21 cellular contexts compared by ENCODE assay signal in the genomic region with DNA sequence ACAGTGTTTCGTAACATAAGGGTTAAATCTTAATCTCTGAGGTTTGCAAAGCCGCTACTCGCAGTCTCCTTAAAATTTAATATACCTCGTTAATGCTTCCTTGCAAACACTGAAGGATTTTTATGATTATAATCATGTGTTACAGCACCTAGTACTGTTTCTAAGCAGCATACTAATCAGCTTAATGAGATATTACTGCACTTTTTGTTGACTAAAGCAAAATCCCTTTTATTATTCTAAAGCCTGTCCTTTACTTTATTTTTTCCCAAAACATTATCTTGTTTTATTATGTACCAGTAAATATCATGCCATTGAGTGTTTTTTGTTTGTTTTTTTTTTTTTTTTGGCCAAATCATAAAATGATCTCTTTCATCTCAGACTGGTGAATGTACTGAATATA.
DNase-seq lines count a peak whose midpoint lies in the region; ATAC-seq, FAIRE-seq and TF ChIP-seq lines count a peak whose summit lies in the region.
"Had no signal": no experiment of that assay in that cellular context is flagged by ENCODE, and none has a peak within 500 bp of the region (broad histone marks: within the 10 kb centered on the region; RNA-seq: fewer than 3 reads in every experiment).

No MANE protein-coding gene starts in this region.

- DNase-seq in A549 (ENCODE audit: low read depth in 1 of 2, low spot score in 1 of 2) (no peak), LNCaP clone FGC (ENCODE audit: low read depth) (peak; percentile 32), K562 (ENCODE audit: extremely low read depth in 1 of 4, low spot score in 3 of 4) (no peak), amniotic stem cell (lab: John Stamatoyannopoulos, UW) (no peak), NCI-H1092 (lab: John Stamatoyannopoulos, UW) (no peak)
- DNase-seq: ACHN; AML-193; BE2C; CD4-positive, alpha-beta T cell; CD8-positive, alpha-beta memory T cell; EL; GDM1; H9; HFFc6 had no signal

- no peak for TF ChIP-seq RAD21 in A549 (conservative IDR thresholded peaks at IDR 0.05 in 1 of 2, IDR thresholded peaks at IDR 0.05 in 1 of 2)
- TF ChIP-seq RAD21 in K562 (CRISPR knock-in tag; conservative IDR thresholded peaks at IDR 0.05 in 1 of 2, IDR thresholded peaks at IDR 0.05 in 1 of 2), result no peak

- in situ Hi-C loops in K562 (cut with MboI), result no loop called here

- peaks cover 21 to 48% of the 10 kb centered on the region in 2 experiments; a peak in 4 of 5 replicates for H3K27me3 ChIP-seq in K562 (ENCODE audit: control insufficient read depth in 2 of 2, insufficient read depth in 2 of 2, low read length in 2 of 2)
- H3K27me3 ChIP-seq: BE2C; BLaER1 treated with 17β-estradiol and CSF1 and Interleukin-3, amounts not matched to agents 10 nM and 100 nM had no signal

- no peak for ATAC-seq in A549
- no peak for ATAC-seq in K562
- no peak for ATAC-seq in HG03457 (IDR thresholded peaks at IDR 0.05; ENCODE audit: unreplicated experiment)
- ATAC-seq: GM12878, GM23338, HCT116 had no signal

- FAIRE-seq in A549 (lab: Jason Lieb, UNC) (peak; percentile 83), K562 (lab: Jason Lieb, UNC) (no peak)
- FAIRE-seq: A204.1, GM12878 had no signal

- TF ChIP-seq POLR2A in A549 (IDR thresholded peaks at IDR 0.05; ENCODE audit: low read length) (no peak), K562 (conservative IDR thresholded peaks at IDR 0.05) (no peak)

- no peaks in the 10 kb centered on the region for H3K36me3 ChIP-seq in K562 (ENCODE audit: control insufficient read depth, insufficient read depth, low read length)
- H3K36me3 ChIP-seq: BLaER1 treated with 17β-estradiol and CSF1 and Interleukin-3, amounts not matched to agents 10 nM and 100 nM had no signal

- H3K27ac ChIP-seq in A549, result no peak overlapping the region
- H3K27ac ChIP-seq in K562 (ENCODE audit: extremely low read depth, low read depth, low read length), result no peak overlapping the region
- H3K27ac ChIP-seq: 22Rv1; BLaER1 treated with 17β-estradiol and CSF1 and Interleukin-3, amounts not matched to agents 10 nM and 100 nM had no signal

- no peaks in the 10 kb centered on the region for H3K9me1 ChIP-seq in K562 (ENCODE audit: control insufficient read depth, insufficient read depth, low read length)

- no peak overlapping the region for H2AFZ ChIP-seq in K562 (ENCODE audit: low read depth, low read length)
- H2AFZ ChIP-seq: GM23338 had no signal

- TF ChIP-seq EP300 in A549 (IDR thresholded peaks at IDR 0.05) (no peak), K562 (IDR thresholded peaks at IDR 0.05; ENCODE audit: low read length) (no peak)

- BruUV-seq in K562 (replicated peaks; lab: Mats Ljungman, UMichigan), result no TSS peak

- TF ChIP-seq CTCF in A549 (IDR thresholded peaks at IDR 0.05) (no peak), LNCaP clone FGC (IDR thresholded peaks at IDR 0.05; ENCODE audit: control insufficient read depth, extremely low read depth, insufficient read depth) (no peak), K562 (IDR thresholded peaks at IDR 0.05 in 2 of 3, conservative IDR thresholded peaks at IDR 0.05 in 1 of 3; ENCODE audit: insufficient read depth in 2 of 3, low read depth in 1 of 3, low read length in 3 of 3) (no peak)

- H3K79me2 ChIP-seq in K562 (ENCODE audit: control insufficient read depth, insufficient read depth, low read length), result no peaks in the 10 kb centered on the region

- 3% methylated on average over 4 of the region's 4 CpGs for WGBS in A549 (ENCODE audit: missing lambda C conversion rate)
- WGBS in K562 (ENCODE audit: insufficient coverage, low coverage, missing lambda C conversion rate), result 0% methylated on average over 4 of the region's 4 CpGs

- H3K4me2 ChIP-seq in A549, result no peak overlapping the region
- H3K4me2 ChIP-seq in K562 (ENCODE audit: insufficient read depth, low read length), result no peak overlapping the region
- H3K4me2 ChIP-seq: BLaER1 treated with 17β-estradiol and CSF1 and Interleukin-3, amounts not matched to agents 10 nM and 100 nM; GM23338 had no signal

- no peak overlapping the region for H3K9ac ChIP-seq in K562 (ENCODE audit: insufficient read depth in 1 of 2, low read depth in 2 of 2, low read length in 2 of 2)
- H3K9ac ChIP-seq: BLaER1 treated with 17β-estradiol and CSF1 and Interleukin-3, amounts not matched to agents 10 nM and 100 nM had no signal

- H3K9me3 ChIP-seq in A549 (peaks cover 2% of the 10 kb centered on the region; the same call in 1 of the 3 replicates), K562 (replicated peaks; ENCODE audit: control insufficient read depth, insufficient read depth, low read depth, low read length) (no peaks in the 10 kb centered on the region)
- H3K9me3 ChIP-seq: BE2C had no signal

- CTCF ChIA-PET in A549 (lab: Yijun Ruan, JAX), result interaction anchor here (1.4 kb wide), 1 partner anchor 9 kb away, joined by 3 read pairs; no protein-coding TSS in a partner anchor
- CTCF ChIA-PET in K562 (lab: Yijun Ruan, JAX; ENCODE audit: low intra/inter-chr PET ratio), result no interaction called here

- H3K4me1 ChIP-seq in A549 (no peaks in the 10 kb centered on the region), K562 (replicated peaks in 1 of 2; ENCODE audit: control insufficient read depth in 2 of 2, insufficient read depth in 2 of 2, low read length in 2 of 2) (peaks cover 0 to 7% of the 10 kb centered on the region in 2 experiments; a peak in 1 of 5 replicates)
- H3K4me1 ChIP-seq: BE2C; BLaER1 treated with 17β-estradiol and CSF1 and Interleukin-3, amounts not matched to agents 10 nM and 100 nM had no signal

- intact Hi-C loops in K562 (cut with micrococcal nuclease), result no loop called here

- POLR2A ChIA-PET in A549 (lab: Yijun Ruan, JAX) (no interaction called here), K562 (lab: Yijun Ruan, JAX) (no interaction called here)

- H3K4me3 ChIP-seq in A549, result no peak overlapping the region
- no peak overlapping the region for H3K4me3 ChIP-seq in LNCaP clone FGC (ENCODE audit: low read depth, low read length)
- H3K4me3 ChIP-seq in K562, result no peak overlapping the region
- H3K4me3 ChIP-seq: BLaER1 treated with 17β-estradiol and CSF1 and Interleukin-3, amounts not matched to agents 10 nM and 100 nM; GM12878; GM23338 had no signal

- H4K20me1 ChIP-seq in K562 (replicated peaks; ENCODE audit: control insufficient read depth, insufficient read depth, low read length), result no peaks in the 10 kb centered on the region
- H4K20me1 ChIP-seq: BLaER1 treated with 17β-estradiol and CSF1 and Interleukin-3, amounts not matched to agents 10 nM and 100 nM had no signal

TF ChIP-seq in A549, 52 proteins besides CTCF, POLR2A, EP300 and RAD21:
- TF ChIP-seq ZNF302 (CRISPR knock-in tag; IDR thresholded peaks at IDR 0.05), result no peak
- TF ChIP-seq SREBF2 (IDR thresholded peaks at IDR 0.05), result no peak
- no peak for TF ChIP-seq ELK1 (IDR thresholded peaks at IDR 0.05; ENCODE audit: low read depth, low read length)
- peak; percentile 45 for TF ChIP-seq MAFK (IDR thresholded peaks at IDR 0.05; ENCODE audit: partially characterized antibody)
TF ChIP-seq in A549: peak in this region for 1.

TF ChIP-seq in K562, 482 proteins besides CTCF, POLR2A, EP300 and RAD21:
- TF ChIP-seq ZNF408 (CRISPR knock-in tag; IDR thresholded peaks at IDR 0.05; ENCODE audit: low read depth) (no peak), TBL1XR1 (IDR thresholded peaks at IDR 0.05; ENCODE audit: low read length in 2 of 2) (no peak), ZNF507 (tag; conservative IDR thresholded peaks at IDR 0.05) (no peak), HNRNPL (IDR thresholded peaks at IDR 0.05; ENCODE audit: low read depth, low read length) (no peak), ZBTB1 (CRISPR knock-in tag; IDR thresholded peaks at IDR 0.05; ENCODE audit: borderline replicate concordance, low read depth) (no peak), MXI1 (IDR thresholded peaks at IDR 0.05; ENCODE audit: low read depth, low read length) (no peak), ZNF316 (IDR thresholded peaks at IDR 0.05) (peak; percentile 14; the same call in 1 of the 2 replicates), PML (IDR thresholded peaks at IDR 0.05; ENCODE audit: low read length) (no peak), ASH1L (IDR thresholded peaks at IDR 0.05; ENCODE audit: borderline replicate concordance, low read depth, partially characterized antibody) (no peak)

Comparison
In these comparisons a context has a peak if more than half of its experiments do, and no peak if none do; other contexts are left out.
1. Of the 35 proteins assayed by ChIP-seq in both K562 and A549: peak only in K562: none; only in A549: MAFK; in both: none; in neither: 34.